8 cellular contexts compared by ENCODE assay signal in the genomic region with DNA sequence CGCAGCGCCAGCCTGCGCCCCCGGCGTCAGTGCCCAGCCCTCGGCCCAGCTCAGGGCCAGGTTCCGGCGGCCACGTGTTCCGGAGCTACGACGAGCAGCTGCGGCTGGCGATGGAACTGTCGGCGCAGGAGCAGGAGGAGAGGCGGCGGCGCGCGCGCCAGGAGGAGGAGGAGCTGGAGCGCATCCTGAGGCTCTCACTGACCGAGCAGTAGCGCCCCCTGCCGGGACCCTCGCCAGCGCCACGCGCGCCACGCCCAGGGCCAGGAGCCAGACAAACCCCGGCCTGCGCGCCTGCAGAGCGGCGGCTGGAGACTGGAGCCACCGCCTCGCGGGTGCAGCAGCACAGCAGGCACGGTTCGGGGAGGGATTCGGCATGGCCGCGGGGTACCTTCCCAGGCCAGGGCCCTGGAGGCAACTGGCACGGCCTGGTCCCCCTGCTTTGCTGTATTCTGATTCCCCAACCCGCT. TPM values are rescaled to one million over a fixed set of nuclear protein-coding genes. Genes with fewer than 3 reads are reported as not detected.
DNase-seq lines count a peak whose midpoint lies in the region; ATAC-seq, FAIRE-seq and TF ChIP-seq lines count a peak whose summit lies in the region.

No MANE protein-coding gene starts in this region.

- WGBS in pancreas, 2 donors, result 1 to 5% methylated on average over 41 to 47 of the region's 47 CpGs

- no peaks in the 10 kb centered on the region for H3K9me2 ChIP-seq in OCI-LY1 (ENCODE audit: low read depth, low read length)

- H3K27me3 ChIP-seq in OCI-LY1 (ENCODE audit: insufficient read depth, low read length) (peaks cover 4% of the 10 kb centered on the region; the same call in 1 of the 2 replicates), cardiac muscle cell (peaks cover 13% of the 10 kb centered on the region), pancreas (no peaks in the 10 kb centered on the region)

- H3K27me3 Mint-ChIP-seq in activated naive CD4-positive, alpha-beta T cell treated with anti-CD3 and anti-CD28 coated beads, Interleukin-2, amount 10 ng/mL, durations not matched to agents 7 days and 5 days, result peaks cover 47% of the 10 kb centered on the region

- H3K9me3 Mint-ChIP-seq in activated naive CD4-positive, alpha-beta T cell treated with anti-CD3 and anti-CD28 coated beads, Interleukin-2, amount 10 ng/mL, durations not matched to agents 7 days and 5 days, result no peaks in the 10 kb centered on the region

- ATAC-seq in pancreas, result peak; percentile 56 to 70 (median 66)

- no peak overlapping the region for H3K27ac Mint-ChIP-seq in activated naive CD4-positive, alpha-beta T cell treated with anti-CD3 and anti-CD28 coated beads, Interleukin-2, amount 10 ng/mL, durations not matched to agents 7 days and 5 days

- peak overlapping the region; percentile 82 for H3K4me2 ChIP-seq in OCI-LY1 (ENCODE audit: low read length)

- TF ChIP-seq CTCF in OCI-LY1 (IDR thresholded peaks at IDR 0.05; ENCODE audit: low read length) (peak; percentile 81), cardiac muscle cell (IDR thresholded peaks at IDR 0.05; ENCODE audit: low read depth, low read length) (peak; percentile 82), pancreas (IDR thresholded peaks at IDR 0.05) (peak; percentile 79 to 93 (median 88))

- H3K4me3 Mint-ChIP-seq in activated naive CD4-positive, alpha-beta T cell treated with anti-CD3 and anti-CD28 coated beads, Interleukin-2, amount 10 ng/mL, durations not matched to agents 7 days and 5 days, result peak overlapping the region; percentile 67

- no peaks in the 10 kb centered on the region for H3K9me3 ChIP-seq in OCI-LY1 (ENCODE audit: low read length)
- H3K9me3 ChIP-seq in cardiac muscle cell (ENCODE audit: low read depth), result no peaks in the 10 kb centered on the region
- no peaks in the 10 kb centered on the region for H3K9me3 ChIP-seq in pancreas

- intact Hi-C loops in pancreas (cut with DNase I), result no loop called here

- peak overlapping the region; percentile 58 for H3K4me3 ChIP-seq in OCI-LY1 (ENCODE audit: low read depth, low read length, poor library complexity, severe bottlenecking)
- H3K4me3 ChIP-seq in cardiac muscle cell, result no peak overlapping the region
- H3K4me3 ChIP-seq in pancreas, result peak overlapping the region in 3 of 4 donors; percentile 23 to 45 (median 28)

- H2AFZ ChIP-seq in OCI-LY1 (ENCODE audit: low read length), result no peak overlapping the region

- DNase-seq in EH (ENCODE audit: low read depth), result peak; percentile 83
- DNase-seq in activated naive CD4-positive, alpha-beta T cell treated with anti-CD3 and anti-CD28 coated beads, Interleukin-2, amount 10 ng/mL, durations not matched to agents 7 days and 5 days, result peak; percentile 97
- DNase-seq in cardiac muscle cell (ENCODE audit: low read depth in 1 of 2, low spot score in 1 of 2), result peak; percentile 90 to 96
- peak; percentile 82 to 98 (median 90) for DNase-seq in pancreas
- DNase-seq in superior temporal gyrus (ENCODE audit: extremely low spot score), result peak; percentile 91
- DNase-seq in DMS114 treated with DMSO at 0.1 percent for 48 hours (lab: John Stamatoyannopoulos, UW; ENCODE audit: unreplicated experiment), result no peak
- DNase-seq in NCI-H2029 (lab: John Stamatoyannopoulos, UW), result no peak

- no peak overlapping the region for H3K27ac ChIP-seq in OCI-LY1 (ENCODE audit: low read depth, low read length, poor library complexity, severe bottlenecking)
- no peak overlapping the region for H3K27ac ChIP-seq in cardiac muscle cell
- no peak overlapping the region for H3K27ac ChIP-seq in pancreas

- CTCF ChIA-PET in activated naive CD4-positive, alpha-beta T cell treated with anti-CD3 and anti-CD28 coated beads, Interleukin-2, amount 10 ng/mL, durations not matched to agents 7 days and 5 days (lab: Charles Lee), result interaction anchor here (0.7 to 1.4 kb wide), 10 partner anchors 9 to 497 kb away, joined by 3 to 9 read pairs (median 4); no protein-coding TSS in a partner anchor

- no peaks in the 10 kb centered on the region for H3K79me2 ChIP-seq in OCI-LY1 (ENCODE audit: insufficient read depth, low read length)

- no peaks in the 10 kb centered on the region for H4K20me1 ChIP-seq in OCI-LY1 (ENCODE audit: insufficient read depth, low read length)

- no peak for FAIRE-seq in pancreas (lab: Jason Lieb, UNC)

- peak overlapping the region; percentile 43; the same call in 1 of the 2 replicates for H3K9ac ChIP-seq in OCI-LY1 (ENCODE audit: low read length)

- H3K4me1 ChIP-seq in OCI-LY1 (ENCODE audit: insufficient read depth, low read length, severe bottlenecking) (peaks cover 60% of the 10 kb centered on the region), cardiac muscle cell (ENCODE audit: low read depth) (peaks cover 13% of the 10 kb centered on the region), pancreas (peaks cover 15 to 25% (median 25%) of the 10 kb centered on the region in 3 donors)

- H3K36me3 ChIP-seq in OCI-LY1 (ENCODE audit: insufficient read depth, low read length) (no peaks in the 10 kb centered on the region), cardiac muscle cell (no peaks in the 10 kb centered on the region), pancreas (no peaks in the 10 kb centered on the region)

- H3F3A ChIP-seq in OCI-LY1 (ENCODE audit: insufficient read depth, low read length), result no peaks in the 10 kb centered on the region

- H3K4me1 Mint-ChIP-seq in activated naive CD4-positive, alpha-beta T cell treated with anti-CD3 and anti-CD28 coated beads, Interleukin-2, amount 10 ng/mL, durations not matched to agents 7 days and 5 days, result peaks cover 47% of the 10 kb centered on the region

- H3K36me3 Mint-ChIP-seq in activated naive CD4-positive, alpha-beta T cell treated with anti-CD3 and anti-CD28 coated beads, Interleukin-2, amount 10 ng/mL, durations not matched to agents 7 days and 5 days, result no peaks in the 10 kb centered on the region

RNA-seq across cellular contexts. Expression of a gene that starts 9.3 kb away (rescaled TPM):
- 127 and 243 TPM in 2 replicates for total RNA-seq in cardiac muscle cell
- 163 and 255 TPM in 2 replicates for polyA plus RNA-seq in cardiac muscle cell
- total RNA-seq in pancreas, result 1 to 10 TPM in 1 of 6 donors, under 1 TPM in 5; 0.20 to 1.9 (median 0.53) TPM
- 1 to 10 TPM; 3.7 to 4.4 TPM for polyA plus RNA-seq in pancreas

RNA-seq across cellular contexts. Expression of a gene that starts 20.5 kb away (rescaled TPM):
- total RNA-seq in cardiac muscle cell (7.5 and 12.7 TPM in 2 replicates), pancreas (1 to 10 TPM; 1.0 to 5.8 (median 2.8) TPM)
- polyA plus RNA-seq in cardiac muscle cell (6.3 and 7.4 TPM in 2 replicates), pancreas (1 to 10 TPM; 5.0 to 5.8 TPM)

RNA-seq across cellular contexts. Expression of a gene that starts 24.0 kb away (rescaled TPM):
- total RNA-seq in cardiac muscle cell, result 35.5 and 52.1 TPM in 2 replicates
- polyA plus RNA-seq in cardiac muscle cell, result 37.5 and 50.5 TPM in 2 replicates
- 10 to 100 TPM; 15.1 to 24.1 (median 18.0) TPM for total RNA-seq in pancreas
- 10 to 100 TPM; 26.4 to 27.6 TPM for polyA plus RNA-seq in pancreas

RNA-seq across cellular contexts. Expression of a gene that starts 44.9 kb away (rescaled TPM):
- total RNA-seq in cardiac muscle cell (100 and 105 TPM in 2 replicates), pancreas (10 to 100 TPM; 16.5 to 45.4 (median 21.5) TPM)
- polyA plus RNA-seq in cardiac muscle cell (102 and 104 TPM in 2 replicates), pancreas (100 to 1,000 TPM; 120 to 176 TPM)

RNA-seq across cellular contexts. Expression of a gene that starts 46.6 kb away (rescaled TPM):
- total RNA-seq in cardiac muscle cell (5.8 and 7.2 TPM in 2 replicates), pancreas (1 to 10 TPM; 4.6 to 9.6 (median 6.5) TPM)
- polyA plus RNA-seq in cardiac muscle cell (4.8 and 5.3 TPM in 2 replicates), pancreas (10 to 100 TPM in 1 of 2 donors, 1 to 10 TPM in 1; 3.9 to 10.6 TPM)

Comparison
In these comparisons a context has a peak if more than half of its experiments do, and no peak if none do; other contexts are left out.
1. DNase-seq: peak in EH (single experiment), activated naive CD4-positive, alpha-beta T cell treated with anti-CD3 and anti-CD28 coated beads, Interleukin-2, amount 10 ng/mL, durations not matched to agents 7 days and 5 days (single experiment), cardiac muscle cell (2 of 2), pancreas (6 of 6) and superior temporal gyrus (single experiment); none in DMS114 treated with DMSO at 0.1 percent for 48 hours (single experiment) and NCI-H2029 (single experiment).
2. RNA of a gene that starts 9.3 kb away (total RNA-seq): 127 to 243 TPM in cardiac muscle cell; 0.20 to 1.9 TPM in pancreas; every median in the first group is over 10 times any median in the second.
3. Peak in every context shown above with its lines, with median percentiles within 50 percentile points of each other: CTCF ChIP-seq.